In genomic region chr15:75775296-75776074, GRCh38 we compare ENCODE assay signal across 1 cellular context.
TF ChIP-seq lines count a peak whose summit lies in the region.

No MANE protein-coding gene starts in this region.

TF ChIP-seq in K562, 482 proteins besides CTCF, POLR2A, EP300 and RAD21 (continued from another document):
- 0 out of 2 replicates have a peak, but pooled peaks have one; percentile 18 for TF ChIP-seq VEZF1 (CRISPR knock-in tag; IDR thresholded peaks at IDR 0.05)
- 0 out of 2 replicates have a peak, but pooled peaks have one; percentile 6 for TF ChIP-seq BHLHE40 (IDR thresholded peaks at IDR 0.05; ENCODE audit: low read length)
- no peak for TF ChIP-seq IFI16 (CRISPR knock-in tag; IDR thresholded peaks at IDR 0.05)
- TF ChIP-seq BRD4 (IDR thresholded peaks at IDR 0.05), result no peak
- no peak for TF ChIP-seq ZNF197 (CRISPR knock-in tag; IDR thresholded peaks at IDR 0.05; ENCODE audit: low read depth)
- no peak for TF ChIP-seq NEUROD1 (IDR thresholded peaks at IDR 0.05; ENCODE audit: borderline replicate concordance, low read depth, low read length, partially characterized antibody)
